Comparison of ENCODE assay signal across 25 cellular contexts in genomic region chr17:44322236-44322895, GRCh38. TPM values are rescaled to one million over a fixed set of nuclear protein-coding genes. Genes with fewer than 3 reads are reported as not detected.
DNase-seq lines count a peak whose midpoint lies in the region; ATAC-seq and TF ChIP-seq lines count a peak whose summit lies in the region.
"Had no signal": no experiment of that assay in that cellular context is flagged by ENCODE, and none has a peak within 500 bp of the region (broad histone marks: within the 10 kb centered on the region; RNA-seq: fewer than 3 reads in every experiment).

No MANE protein-coding gene starts in this region.

- no peak for ATAC-seq in activated T-helper 17 cell treated with anti-CD3 and anti-CD28 coated beads, Interleukin-2, amount 50 U/mL, for 72 hours (replicated peaks)
- ATAC-seq in GM21619 (IDR thresholded peaks at IDR 0.05; ENCODE audit: unreplicated experiment) (no peak), HG02973 (IDR thresholded peaks at IDR 0.05; ENCODE audit: unreplicated experiment) (no peak)
- ATAC-seq: foreskin keratinocyte had no signal

- no peaks in the 10 kb centered on the region for H3K36me3 ChIP-seq in CD8-positive, alpha-beta memory T cell (ENCODE audit: insufficient read depth, low read length)

- TF ChIP-seq CTCF in nephron (IDR thresholded peaks at IDR 0.05; ENCODE audit: unreplicated experiment in 3 of 3), result no peak

- H3K4me3 ChIP-seq in CD8-positive, alpha-beta memory T cell (ENCODE audit: low read length), result no peak overlapping the region
- H3K4me3 ChIP-seq: hepatocyte, suprapubic skin had no signal

- H3K27me3 ChIP-seq in CD8-positive, alpha-beta memory T cell (ENCODE audit: insufficient read depth, low read length, poor library complexity, severe bottlenecking), result no peaks in the 10 kb centered on the region
- H3K27me3 ChIP-seq: dorsolateral prefrontal cortex had no signal

- peaks cover 29% of the 10 kb centered on the region for H3K4me1 Mint-ChIP-seq in activated T-cell treated with anti-CD3 and anti-CD28 coated beads, Interleukin-2, amount 50 U/mL, for 24 hours (ENCODE audit: low read depth)
- peaks cover 23 to 26% (median 24%) of the 10 kb centered on the region in 3 donors for H3K4me1 Mint-ChIP-seq in CD8-positive, alpha-beta memory T cell
- no peaks in the 10 kb centered on the region for H3K4me1 Mint-ChIP-seq in activated T-helper 17 cell treated with anti-CD3 and anti-CD28 coated beads, Interleukin-2, amount 50 U/mL, for 72 hours
- H3K4me1 Mint-ChIP-seq in nephron, result peaks cover 9% of the 10 kb centered on the region

- H3K27me3 Mint-ChIP-seq in activated T-cell treated with anti-CD3 and anti-CD28 coated beads, Interleukin-2, amount 50 U/mL, for 24 hours, result peaks cover 11% of the 10 kb centered on the region
- peaks cover 3 to 8% of the 10 kb centered on the region in 2 donors for H3K27me3 Mint-ChIP-seq in CD8-positive, alpha-beta memory T cell
- H3K27me3 Mint-ChIP-seq in activated T-helper 17 cell treated with anti-CD3 and anti-CD28 coated beads, Interleukin-2, amount 50 U/mL, for 72 hours, result peaks cover 4% of the 10 kb centered on the region
- H3K27me3 Mint-ChIP-seq in nephron (ENCODE audit: low read depth), result peaks cover 31% of the 10 kb centered on the region

- H3K9me3 ChIP-seq in CD8-positive, alpha-beta memory T cell (ENCODE audit: low read length), result no peaks in the 10 kb centered on the region
- H3K9me3 ChIP-seq: spleen, suprapubic skin had no signal

- CTCF ChIA-PET in CD8-positive, alpha-beta memory T cell (lab: Charles Lee), result interaction anchor here (0.9 kb wide), 1 partner anchor 113 kb away, joined by 4 read pairs; no protein-coding TSS in a partner anchor

- no peak overlapping the region for H3K27ac Mint-ChIP-seq in activated T-cell treated with anti-CD3 and anti-CD28 coated beads, Interleukin-2, amount 50 U/mL, for 24 hours
- H3K27ac Mint-ChIP-seq in CD8-positive, alpha-beta memory T cell, result peak overlapping the region in 2 of 8 donors; percentile 27 to 56
- H3K27ac Mint-ChIP-seq in activated T-helper 17 cell treated with anti-CD3 and anti-CD28 coated beads, Interleukin-2, amount 50 U/mL, for 72 hours, result no peak overlapping the region
- H3K27ac Mint-ChIP-seq in nephron, result no peak overlapping the region
- H3K27ac Mint-ChIP-seq: nephron progenitor cell had no signal

- no peaks in the 10 kb centered on the region for H3K9me3 Mint-ChIP-seq in activated T-cell treated with anti-CD3 and anti-CD28 coated beads, Interleukin-2, amount 50 U/mL, for 24 hours
- no peaks in the 10 kb centered on the region for H3K9me3 Mint-ChIP-seq in CD8-positive, alpha-beta memory T cell
- no peaks in the 10 kb centered on the region for H3K9me3 Mint-ChIP-seq in activated T-helper 17 cell treated with anti-CD3 and anti-CD28 coated beads, Interleukin-2, amount 50 U/mL, for 72 hours
- H3K9me3 Mint-ChIP-seq in nephron, result peaks cover 3% of the 10 kb centered on the region

- POLR2A ChIA-PET in CD8-positive, alpha-beta memory T cell (lab: Charles Lee), result no interaction called here

- H3K27ac ChIP-seq in CD8-positive, alpha-beta memory T cell (ENCODE audit: low read depth, low read length), result no peak overlapping the region
- H3K27ac ChIP-seq: dorsolateral prefrontal cortex, foreskin keratinocyte, hepatocyte, spleen, suprapubic skin had no signal

- DNase-seq in activated T-cell treated with anti-CD3 and anti-CD28 coated beads, Interleukin-2, amount 50 U/mL, for 24 hours, result no peak
- no peak for DNase-seq in activated T-cell treated with anti-CD3 and anti-CD28 coated beads, Interleukin-2, amount 50 U/mL, for 1 hour
- DNase-seq in CD8-positive, alpha-beta memory T cell, result no peak
- no peak for DNase-seq in MV-4-11 (lab: John Stamatoyannopoulos, UW)
- DNase-seq: dorsolateral prefrontal cortex; foreskin keratinocyte; Karpas-422; NCI-H1105; NCI-H2081; NCI-H446 treated with DMSO at 0.1 percent for 48 hours; nephron progenitor cell; spleen; stimulated activated CD8-positive, alpha-beta memory T cell treated with anti-CD3 and anti-CD28 coated beads, Interleukin-4, amount 100 ng/mL, for 48 hours had no signal

- H3K4me1 ChIP-seq in CD8-positive, alpha-beta memory T cell (ENCODE audit: insufficient read depth, low read length), result peaks cover 21% of the 10 kb centered on the region
- H3K4me1 ChIP-seq: foreskin keratinocyte had no signal

- peaks cover 56% of the 10 kb centered on the region for H3K36me3 Mint-ChIP-seq in activated T-cell treated with anti-CD3 and anti-CD28 coated beads, Interleukin-2, amount 50 U/mL, for 24 hours (ENCODE audit: low read depth)
- H3K36me3 Mint-ChIP-seq in CD8-positive, alpha-beta memory T cell, result peaks cover 3 to 46% (median 4%) of the 10 kb centered on the region in 3 donors
- H3K36me3 Mint-ChIP-seq in activated T-helper 17 cell treated with anti-CD3 and anti-CD28 coated beads, Interleukin-2, amount 50 U/mL, for 72 hours (ENCODE audit: low read depth), result peaks cover 28% of the 10 kb centered on the region
- peaks cover 5% of the 10 kb centered on the region for H3K36me3 Mint-ChIP-seq in nephron (ENCODE audit: low read depth)

- peak overlapping the region; percentile 89 for H3K4me3 Mint-ChIP-seq in activated T-cell treated with anti-CD3 and anti-CD28 coated beads, Interleukin-2, amount 50 U/mL, for 24 hours
- H3K4me3 Mint-ChIP-seq in CD8-positive, alpha-beta memory T cell, result peak overlapping the region; percentile 15 to 97 (median 53)
- peak overlapping the region; percentile 7 for H3K4me3 Mint-ChIP-seq in activated T-helper 17 cell treated with anti-CD3 and anti-CD28 coated beads, Interleukin-2, amount 50 U/mL, for 72 hours
- peak overlapping the region; percentile 55 to 75 (median 69) for H3K4me3 Mint-ChIP-seq in nephron

RNA-seq across cellular contexts. Expression of gene SLC25A39, which starts 2.3 kb away (rescaled TPM):
- total RNA-seq in CD8-positive, alpha-beta memory T cell, result 100 to 1,000 TPM; 159 to 174 TPM
- polyA plus RNA-seq in CD8-positive, alpha-beta memory T cell, result 133 TPM
- total RNA-seq in activated T-helper 17 cell treated with anti-CD3 and anti-CD28 coated beads, Interleukin-2, amount 50 U/mL, for 72 hours, result 100 to 1,000 TPM in 1 of 2 donors, 10 to 100 TPM in 1; 60.3 to 114 TPM

RNA-seq across cellular contexts. Expression of gene RUNDC3A, which starts 14.0 kb away (rescaled TPM):
- not detected for total RNA-seq in CD8-positive, alpha-beta memory T cell
- polyA plus RNA-seq in CD8-positive, alpha-beta memory T cell, result not detected
- under 1 TPM; 0.41 to 0.53 TPM for total RNA-seq in activated T-helper 17 cell treated with anti-CD3 and anti-CD28 coated beads, Interleukin-2, amount 50 U/mL, for 72 hours
- total RNA-seq: lung microvascular endothelial cell had no signal

RNA-seq across cellular contexts. Expression of gene GRN, which starts 22.7 kb away (rescaled TPM):
- total RNA-seq in CD8-positive, alpha-beta memory T cell, result 10 to 100 TPM; 48.7 to 50.3 TPM
- 56.4 TPM for polyA plus RNA-seq in CD8-positive, alpha-beta memory T cell
- 10 to 100 TPM; 48.5 to 54.5 TPM for total RNA-seq in activated T-helper 17 cell treated with anti-CD3 and anti-CD28 coated beads, Interleukin-2, amount 50 U/mL, for 72 hours

RNA-seq across cellular contexts. Expression of gene FAM171A2, which starts 41.3 kb away (rescaled TPM):
- under 1 TPM; 0.33 to 0.35 TPM for total RNA-seq in CD8-positive, alpha-beta memory T cell
- 0.28 TPM for polyA plus RNA-seq in CD8-positive, alpha-beta memory T cell
- total RNA-seq in activated T-helper 17 cell treated with anti-CD3 and anti-CD28 coated beads, Interleukin-2, amount 50 U/mL, for 72 hours, result under 1 TPM; 0.17 to 0.32 TPM

RNA-seq across cellular contexts. Expression of gene SLC4A1, which starts 54.4 kb away (rescaled TPM):
- not detected for total RNA-seq in CD8-positive, alpha-beta memory T cell
- polyA plus RNA-seq in CD8-positive, alpha-beta memory T cell, result not detected
- total RNA-seq in activated T-helper 17 cell treated with anti-CD3 and anti-CD28 coated beads, Interleukin-2, amount 50 U/mL, for 72 hours, result not detected
- total RNA-seq: Daoy, epithelial cell of proximal tubule, foreskin keratinocyte, hepatocyte, lung microvascular endothelial cell, RPMI7951 had no signal
- polyA plus RNA-seq: AG04450, foreskin keratinocyte, hepatocyte, keratinocyte had no signal

Comparison
In these comparisons a context has a peak if more than half of its experiments do, and no peak if none do; other contexts are left out.
1. H3K4me3 Mint-ChIP-seq: peak in every context shown above with its lines; median percentile 89 in activated T-cell treated with anti-CD3 and anti-CD28 coated beads, Interleukin-2, amount 50 U/mL, for 24 hours; 69 in nephron; 53 in CD8-positive, alpha-beta memory T cell; 7 in activated T-helper 17 cell treated with anti-CD3 and anti-CD28 coated beads, Interleukin-2, amount 50 U/mL, for 72 hours.